37 cellular contexts compared by ENCODE assay signal in genomic region chr9:114682846-114683245, GRCh38. TPM values are rescaled to one million over a fixed set of nuclear protein-coding genes. Genes with fewer than 3 reads are reported as not detected.
"Had no signal": no experiment of that assay in that cellular context is flagged by ENCODE, and none has a peak within 500 bp of the region (broad histone marks: within the 10 kb centered on the region; RNA-seq: fewer than 3 reads in every experiment).

No MANE protein-coding gene starts in this region.

- H3K4me1 Mint-ChIP-seq: neural crest cell had no signal

- H3K27ac Mint-ChIP-seq: activated naive CD4-positive, alpha-beta T cell treated with anti-CD3 and anti-CD28 coated beads for 36 hours; activated T-cell treated with anti-CD3 and anti-CD28 coated beads, Interleukin-2, amount 50 U/mL, for 72 hours; mesothelial cell of epicardium; stimulated activated memory B cell treated with anti-CD40 and anti-IgM and Interleukin-4, amounts not matched to agents 10 μg/mL and 1 μg/mL and 100 μg/mL, for 72 hours had no signal

- H3K36me3 Mint-ChIP-seq: mesothelial cell of epicardium; naive thymus-derived CD8-positive, alpha-beta T cell; stimulated activated memory B cell treated with anti-CD40 and anti-IgM and Interleukin-4, amounts not matched to agents 10 μg/mL and 1 μg/mL and 100 μg/mL, for 72 hours had no signal

- H3K4me1 ChIP-seq: adrenal gland, body of pancreas, gastrocnemius medialis, pancreas, prostate gland, tibial nerve had no signal

- H3K4me3 Mint-ChIP-seq: activated CD4-positive, alpha-beta T cell treated with anti-CD3 and anti-CD28 coated beads, Interleukin-2, amount 10 ng/mL, durations not matched to agents 24 days and 14 days; activated naive CD4-positive, alpha-beta T cell treated with anti-CD3 and anti-CD28 coated beads for 36 hours; activated T-cell treated with anti-CD3 and anti-CD28 coated beads, Interleukin-2, amount 50 U/mL, for 72 hours; mesothelial cell of epicardium; naive thymus-derived CD8-positive, alpha-beta T cell; neural crest cell; stimulated activated memory B cell treated with anti-CD40 and anti-IgM and Interleukin-4, amounts not matched to agents 10 μg/mL and 1 μg/mL and 100 μg/mL, for 72 hours had no signal

- H3K36me3 ChIP-seq: adrenal gland, cardiac muscle cell, gastrocnemius medialis, pancreas, prostate gland, tibial nerve had no signal

- DNase-seq: activated CD4-positive, alpha-beta T cell treated with anti-CD3 and anti-CD28 coated beads, Interleukin-2, amount 10 ng/mL, durations not matched to agents 24 days and 14 days; activated CD4-positive, CD25-positive, alpha-beta regulatory T cell treated with anti-CD3 and anti-CD28 coated beads, Interleukin-2, amount 50 U/mL, for 72 hours; activated effector memory CD4-positive, alpha-beta T cell treated with anti-CD3 and anti-CD28 coated beads, Interleukin-2, amount 50 U/mL, for 16 hours; activated naive CD4-positive, alpha-beta T cell treated with anti-CD3 and anti-CD28 coated beads for 36 hours; activated T-cell treated with anti-CD3 and anti-CD28 coated beads for 4 hours; activated T-cell treated with anti-CD3 and anti-CD28 coated beads, Interleukin-2, amount 50 U/mL, for 72 hours; adrenal gland; aorta; body of pancreas; cerebellar nuclear complex; dorsolateral prefrontal cortex; effector memory CD4-positive, alpha-beta T cell; erythroblast; gastrocnemius medialis; head of caudate nucleus; left cardiac atrium; mammary epithelial cell; naive thymus-derived CD8-positive, alpha-beta T cell; pancreas; retina; stimulated activated CD4-positive, alpha-beta T cell treated with anti-CD3 and anti-CD28 coated beads, Interleukin-1b, Interleukin-23, amount 100 ng/mL, for 48 hours; stimulated activated CD4-positive, alpha-beta T cell treated with anti-CD3 and anti-CD28 coated beads, Interleukin-4, amount 100 ng/mL, for 4 hours; stimulated activated CD8-positive, alpha-beta memory T cell treated with anti-CD3 and anti-CD28 coated beads, Interleukin-4, amount 100 ng/mL, for 48 hours; T-helper 2 cell had no signal

- H3K27me3 Mint-ChIP-seq: activated CD4-positive, alpha-beta T cell treated with anti-CD3 and anti-CD28 coated beads, Interleukin-2, amount 10 ng/mL, durations not matched to agents 24 days and 14 days had no signal

- ATAC-seq: body of pancreas, gastrocnemius medialis had no signal

- H3K4me2 ChIP-seq: smooth muscle cell had no signal

- H3K9me3 ChIP-seq: adrenal gland, body of pancreas, gastrocnemius medialis, pancreas, prostate gland, tibial nerve had no signal

- H3K4me3 ChIP-seq: adrenal gland, body of pancreas, cardiac muscle cell, coronary artery, dorsolateral prefrontal cortex, gastrocnemius medialis, pancreas, prostate gland, smooth muscle cell, tibial nerve had no signal

- H3K27me3 ChIP-seq: adrenal gland, body of pancreas, dorsolateral prefrontal cortex, pancreas, tibial nerve had no signal

- H3K27ac ChIP-seq: adrenal gland, body of pancreas, cardiac muscle cell, coronary artery, dorsolateral prefrontal cortex, gastrocnemius medialis, pancreas, prostate gland, tibial nerve had no signal

- H3K9me3 Mint-ChIP-seq: naive thymus-derived CD8-positive, alpha-beta T cell; stimulated activated memory B cell treated with anti-CD40 and anti-IgM and Interleukin-4, amounts not matched to agents 10 μg/mL and 1 μg/mL and 100 μg/mL, for 72 hours had no signal

RNA-seq across cellular contexts. Expression of gene TEX48, which starts 0.9 kb away (rescaled TPM):
- total RNA-seq: activated naive CD4-positive, alpha-beta T cell treated with anti-CD3 and anti-CD28 coated beads for 36 hours; adrenal gland; aorta; body of pancreas; cardiac muscle cell; dorsolateral prefrontal cortex; gastrocnemius medialis; left cardiac atrium; liver; mammary epithelial cell; mesothelial cell of epicardium; naive thymus-derived CD8-positive, alpha-beta T cell; neural crest cell; pancreas; prostate gland; sciatic nerve; smooth muscle cell; temporal lobe; tibial nerve; ureter had no signal
- polyA plus RNA-seq: adrenal gland; aorta; cardiac muscle cell; keratinocyte; liver; mammary epithelial cell; naive thymus-derived CD8-positive, alpha-beta T cell; pancreas; smooth muscle cell had no signal

RNA-seq across cellular contexts. Expression of gene TEX53, which starts 25.2 kb away (rescaled TPM):
- total RNA-seq: activated CD4-positive, alpha-beta T cell treated with anti-CD3 and anti-CD28 coated beads, Interleukin-2, amount 10 ng/mL, durations not matched to agents 24 days and 14 days; activated naive CD4-positive, alpha-beta T cell treated with anti-CD3 and anti-CD28 coated beads for 36 hours; activated T-cell treated with anti-CD3 and anti-CD28 coated beads, Interleukin-2, amount 50 U/mL, for 72 hours; adrenal gland; aorta; body of pancreas; cardiac muscle cell; dorsolateral prefrontal cortex; gastrocnemius medialis; left cardiac atrium; liver; mammary epithelial cell; mesothelial cell of epicardium; naive thymus-derived CD8-positive, alpha-beta T cell; neural crest cell; pancreas; prostate gland; sciatic nerve; smooth muscle cell; temporal lobe; tibial nerve; ureter had no signal
- polyA plus RNA-seq: adrenal gland; aorta; cardiac muscle cell; keratinocyte; liver; mammary epithelial cell; naive thymus-derived CD8-positive, alpha-beta T cell; pancreas; smooth muscle cell had no signal
